ENCODE assay signal across 1 cellular context in the genomic region with DNA sequence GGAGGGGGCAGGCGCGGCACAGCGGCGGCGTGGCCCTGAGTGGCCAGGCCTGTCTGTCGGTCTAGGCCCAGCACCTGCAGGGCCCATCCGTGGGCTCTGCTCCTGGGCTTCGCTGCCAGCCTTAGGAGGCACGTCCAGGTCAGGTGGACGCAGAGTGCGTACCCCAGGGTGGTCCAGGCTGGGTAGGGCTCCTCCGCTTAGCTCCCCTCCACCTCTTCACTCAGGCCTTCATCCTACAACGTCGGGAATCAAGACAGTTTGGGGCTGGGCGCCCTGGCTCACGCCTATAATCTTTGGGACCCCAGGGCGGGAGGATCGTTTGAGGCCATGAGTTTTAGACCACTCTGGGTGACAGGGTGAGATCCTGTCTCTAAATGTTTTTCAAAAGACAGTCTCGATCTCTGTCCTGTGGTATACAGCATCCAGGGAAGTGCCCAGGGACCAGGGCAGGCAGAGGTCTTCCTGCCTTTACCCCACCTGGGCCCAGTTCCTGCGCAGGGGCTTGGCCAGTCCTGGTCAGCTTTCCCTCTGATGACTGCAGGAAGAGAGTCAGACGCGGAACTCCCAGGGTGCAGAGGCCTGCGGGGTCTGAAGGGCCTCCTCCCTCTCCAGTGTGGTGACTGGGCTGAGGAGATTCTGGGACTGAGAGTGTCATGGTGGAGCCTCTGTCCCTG.
A peak's percentile ranks its signal among the peaks of the same experiment; 100 is the strongest.
TF ChIP-seq lines count a peak whose summit lies in the region.

No MANE protein-coding gene starts in this region.

TF ChIP-seq in K562, 482 proteins besides CTCF, POLR2A, EP300 and RAD21:
- TF ChIP-seq ZFX (CRISPR knock-in tag; IDR thresholded peaks at IDR 0.05) (peak; percentile 26; the same call in 1 of the 2 replicates), NRF1 (conservative IDR thresholded peaks at IDR 0.05 in 1 of 2, IDR thresholded peaks at IDR 0.05 in 1 of 2) (peak; percentile 55 to 61; a peak in 3 of 4 replicates)
